ENCODE assay signal across 8 cellular contexts in genomic region chr3:37174532-37175126, GRCh38. TPM values are rescaled to one million over a fixed set of nuclear protein-coding genes. Genes with fewer than 3 reads are reported as not detected.
DNase-seq lines count a peak whose midpoint lies in the region; ATAC-seq and TF ChIP-seq lines count a peak whose summit lies in the region.

LRRFIP2 (minus strand) TSS chr3:37174582; CDS start chr3:37148983, 25,599 bp downstream.

- peaks cover 56% of the 10 kb centered on the region for H3K4me1 Mint-ChIP-seq in activated CD8-positive, alpha-beta T cell treated with anti-CD3 and anti-CD28 coated beads for 36 hours (ENCODE audit: low read depth)
- H3K4me1 Mint-ChIP-seq in osteocyte (ENCODE audit: unreplicated experiment), result peaks cover 52% of the 10 kb centered on the region

- no peaks in the 10 kb centered on the region for H3K27me3 Mint-ChIP-seq in activated CD8-positive, alpha-beta T cell treated with anti-CD3 and anti-CD28 coated beads for 36 hours
- no peaks in the 10 kb centered on the region for H3K27me3 Mint-ChIP-seq in osteocyte (ENCODE audit: unreplicated experiment)

- H3K4me3 Mint-ChIP-seq in activated CD8-positive, alpha-beta T cell treated with anti-CD3 and anti-CD28 coated beads for 36 hours, result peak within 1 kb of the TSS; percentile 76
- H3K4me3 Mint-ChIP-seq in osteocyte (ENCODE audit: unreplicated experiment), result peak within 1 kb of the TSS; percentile 89

- H3K9me3 Mint-ChIP-seq in activated CD8-positive, alpha-beta T cell treated with anti-CD3 and anti-CD28 coated beads for 36 hours, result no peaks in the 10 kb centered on the region
- no peaks in the 10 kb centered on the region for H3K9me3 Mint-ChIP-seq in osteocyte (ENCODE audit: unreplicated experiment)

- ATAC-seq in activated CD4-positive, CD25-positive, alpha-beta regulatory T cell treated with anti-CD3 and anti-CD28 coated beads, Interleukin-2, amount 50 U/mL, for 24 hours, result peak; percentile 85 to 86
- peak; percentile 19 for ATAC-seq in HG03520 (IDR thresholded peaks at IDR 0.05; ENCODE audit: unreplicated experiment)
- ATAC-seq in activated CD8-positive, alpha-beta T cell treated with anti-CD3 and anti-CD28 coated beads for 36 hours, result peak; percentile 56
- ATAC-seq in GM19455 (IDR thresholded peaks at IDR 0.05; ENCODE audit: unreplicated experiment), result no peak

- intact Hi-C loops in activated CD8-positive, alpha-beta T cell treated with anti-CD3 and anti-CD28 coated beads for 36 hours (cut with micrococcal nuclease), result no loop called here

- CTCF ChIA-PET in activated CD8-positive, alpha-beta T cell treated with anti-CD3 and anti-CD28 coated beads for 36 hours (lab: Charles Lee), result interaction anchor here (1.1 to 1.4 kb wide), 2 partner anchors 11 to 51 kb away, joined by 3 to 5 read pairs; no protein-coding TSS in a partner anchor

- TF ChIP-seq CTCF in activated CD8-positive, alpha-beta T cell treated with anti-CD3 and anti-CD28 coated beads for 36 hours (IDR thresholded peaks at IDR 0.05), result no peak
- TF ChIP-seq CTCF in osteocyte (IDR thresholded peaks at IDR 0.05), result no peak

- POLR2A ChIA-PET in activated CD8-positive, alpha-beta T cell treated with anti-CD3 and anti-CD28 coated beads for 36 hours (lab: Charles Lee), result no interaction called here

- H3K27ac Mint-ChIP-seq in activated CD8-positive, alpha-beta T cell treated with anti-CD3 and anti-CD28 coated beads for 36 hours, result peak within 1 kb of the TSS; percentile 77
- H3K27ac Mint-ChIP-seq in osteocyte (ENCODE audit: unreplicated experiment), result peak within 1 kb of the TSS; percentile 70

- H3K36me3 Mint-ChIP-seq in activated CD8-positive, alpha-beta T cell treated with anti-CD3 and anti-CD28 coated beads for 36 hours (ENCODE audit: low read depth), result peaks cover 6% of the 10 kb centered on the region
- peaks cover 12% of the 10 kb centered on the region for H3K36me3 Mint-ChIP-seq in osteocyte (ENCODE audit: unreplicated experiment)

- no peak for DNase-seq in activated CD4-positive, CD25-positive, alpha-beta regulatory T cell treated with anti-CD3 and anti-CD28 coated beads, Interleukin-2, amount 50 U/mL, for 72 hours
- DNase-seq in activated CD8-positive, alpha-beta T cell treated with anti-CD3 and anti-CD28 coated beads for 36 hours, result peak; percentile 49
- DNase-seq in glomerular visceral epithelial cell (ENCODE audit: extremely low spot score) (peak; percentile 60), osteocyte (ENCODE audit: extremely low spot score, unreplicated experiment) (no peak), midbrain (lab: John Stamatoyannopoulos, UW) (no peak)

RNA-seq across cellular contexts. Expression of gene LRRFIP2, which starts in this region (rescaled TPM):
- total RNA-seq in activated CD8-positive, alpha-beta T cell treated with anti-CD3 and anti-CD28 coated beads for 36 hours, result 10 to 100 TPM; 18.7 to 23.1 TPM
- total RNA-seq in osteocyte, result 43.2 and 49.1 TPM in 2 replicates

Comparison
In these comparisons a context has a peak if more than half of its experiments do, and no peak if none do; other contexts are left out.
1. DNase-seq: peak in activated CD8-positive, alpha-beta T cell treated with anti-CD3 and anti-CD28 coated beads for 36 hours (single experiment) and glomerular visceral epithelial cell (single experiment); none in activated CD4-positive, CD25-positive, alpha-beta regulatory T cell treated with anti-CD3 and anti-CD28 coated beads, Interleukin-2, amount 50 U/mL, for 72 hours (single experiment), osteocyte (single experiment) and midbrain (single experiment).